ENCODE assay signal across 11 cellular contexts in genomic region chr6:167501831-167502385, GRCh38.
DNase-seq lines count a peak whose midpoint lies in the region; ATAC-seq and TF ChIP-seq lines count a peak whose summit lies in the region.
"Had no signal": no experiment of that assay in that cellular context is flagged by ENCODE, and none has a peak within 500 bp of the region (broad histone marks: within the 10 kb centered on the region; RNA-seq: fewer than 3 reads in every experiment).

No MANE protein-coding gene starts in this region.

- ATAC-seq in HG03139 (IDR thresholded peaks at IDR 0.05; ENCODE audit: unreplicated experiment) = no peak
- no peak for ATAC-seq in HG03460 (IDR thresholded peaks at IDR 0.05; ENCODE audit: unreplicated experiment)
- ATAC-seq in GM19351 (IDR thresholded peaks at IDR 0.05; ENCODE audit: unreplicated experiment) = no peak
- no peak for ATAC-seq in HG03469 (IDR thresholded peaks at IDR 0.05; ENCODE audit: unreplicated experiment)

- DNase-seq in GM12864 (ENCODE audit: low read depth) (no peak), OCI-M1 (lab: John Stamatoyannopoulos, UW) (peak; percentile 2), islet precursor cell (peak; percentile 80)
- DNase-seq: cerebellar nuclear complex; stimulated activated naive CD4-positive, alpha-beta T cell treated with Interleukin-2 at 50 U/mL for 16 hours had no signal

- H3K4me3 ChIP-seq in GM12864 (ENCODE audit: low read depth, low read length) = no peak overlapping the region
- H3K4me3 ChIP-seq: skin epidermis had no signal

- TF ChIP-seq CTCF in 22Rv1 (IDR thresholded peaks at IDR 0.05) (peak; percentile 58), GM12864 (IDR thresholded peaks at IDR 0.05; ENCODE audit: low read depth, low read length, missing control alignments) (peak; percentile 40)

- H3K27ac ChIP-seq in 22Rv1 = no peak overlapping the region
- H3K27ac ChIP-seq: skin epidermis had no signal
